10 cellular contexts compared by ENCODE assay signal in the genomic region with DNA sequence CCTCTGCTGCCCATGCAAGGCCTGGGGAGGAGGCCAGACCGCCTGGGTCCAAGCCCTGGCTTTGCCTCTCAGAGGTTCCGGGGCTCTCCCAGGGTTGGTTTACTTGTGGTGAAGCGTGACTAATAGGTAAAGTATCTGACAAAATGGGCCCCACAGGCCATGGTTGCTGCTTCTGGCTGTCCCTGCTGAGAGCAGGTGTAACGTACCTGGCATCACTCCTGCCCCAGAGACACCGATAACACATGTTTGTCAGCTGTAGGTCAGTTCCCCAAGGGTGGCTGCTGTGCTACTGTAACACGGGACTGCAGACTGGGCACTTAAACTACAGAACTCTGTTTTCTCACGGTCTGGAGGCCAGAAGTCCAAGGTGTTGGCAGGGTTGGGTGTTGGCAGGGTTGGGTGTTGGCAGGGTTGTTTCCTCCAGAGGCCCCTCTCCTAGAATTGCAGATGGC. TPM values are rescaled to one million over a fixed set of nuclear protein-coding genes. Genes with fewer than 3 reads are reported as not detected.
DNase-seq lines count a peak whose midpoint lies in the region; ATAC-seq and TF ChIP-seq lines count a peak whose summit lies in the region.
"Had no signal": no experiment of that assay in that cellular context is flagged by ENCODE, and none has a peak within 500 bp of the region (broad histone marks: within the 10 kb centered on the region; RNA-seq: fewer than 3 reads in every experiment).

No MANE protein-coding gene starts in this region.

- no peak overlapping the region for H2BK120ac ChIP-seq in IMR-90 (ENCODE audit: low read depth, low read length)
- no peak overlapping the region for H2BK120ac ChIP-seq in H9 (ENCODE audit: low read depth, low read length, poor library complexity, severe bottlenecking)

- no peak overlapping the region for H3K27ac Mint-ChIP-seq in activated naive CD4-positive, alpha-beta T cell treated with anti-CD3 and anti-CD28 coated beads, Interleukin-2, amount 10 ng/mL, durations not matched to agents 7 days and 5 days
- H3K27ac Mint-ChIP-seq in activated naive CD8-positive, alpha-beta T cell treated with anti-CD3 and anti-CD28 coated beads, Interleukin-2, amount 50 U/mL, for 24 hours = no peak overlapping the region
- no peak overlapping the region for H3K27ac Mint-ChIP-seq in activated CD4-positive, alpha-beta T cell treated with anti-CD3 and anti-CD28 coated beads, Interleukin-2, amount 10 ng/mL, durations not matched to agents 24 days and 14 days
- no peak overlapping the region; a peak in 1 of 7 replicates for H3K27ac Mint-ChIP-seq in H9
- H3K27ac Mint-ChIP-seq: activated CD8-positive, alpha-beta memory T cell treated with anti-CD3 and anti-CD28 coated beads, Interleukin-2, amount 10 ng/mL, durations not matched to agents 7 days and 5 days; dendritic cell treated with granulocyte-macrophage colony-stimulating factor and Interleukin-4, amounts not matched to agents 40 ng/mL and 50 ng/mL, for 4 days had no signal

- 73% methylated on average over 3 of the region's 7 CpGs; no CpG with 5 or more reads in 1 of the 2 experiments for WGBS in IMR-90 (ENCODE audit: extremely low coverage in 2 of 2, insufficient read length in 1 of 2), 2 experiments
- no CpG with 5 or more reads among the region's 7 CpGs for WGBS in H9 (ENCODE audit: extremely low coverage, insufficient read length, low lambda C conversion rate)

- H3K27me3 Mint-ChIP-seq in activated naive CD4-positive, alpha-beta T cell treated with anti-CD3 and anti-CD28 coated beads, Interleukin-2, amount 10 ng/mL, durations not matched to agents 7 days and 5 days = no peaks in the 10 kb centered on the region
- H3K27me3 Mint-ChIP-seq in activated naive CD8-positive, alpha-beta T cell treated with anti-CD3 and anti-CD28 coated beads, Interleukin-2, amount 50 U/mL, for 24 hours = no peaks in the 10 kb centered on the region
- no peaks in the 10 kb centered on the region for H3K27me3 Mint-ChIP-seq in activated CD4-positive, alpha-beta T cell treated with anti-CD3 and anti-CD28 coated beads, Interleukin-2, amount 10 ng/mL, durations not matched to agents 24 days and 14 days
- no peaks in the 10 kb centered on the region for H3K27me3 Mint-ChIP-seq in H9 (ENCODE audit: low read depth)
- H3K27me3 Mint-ChIP-seq: activated CD8-positive, alpha-beta memory T cell treated with anti-CD3 and anti-CD28 coated beads, Interleukin-2, amount 10 ng/mL, durations not matched to agents 7 days and 5 days; dendritic cell treated with granulocyte-macrophage colony-stimulating factor and Interleukin-4, amounts not matched to agents 40 ng/mL and 50 ng/mL, for 4 days had no signal

- H3K27ac ChIP-seq in IMR-90 (ENCODE audit: insufficient read depth, low read length) (no peak overlapping the region), lower lobe of right lung (no peak overlapping the region), H9 (ENCODE audit: insufficient read length, low read depth, low read length) (no peak overlapping the region)

- dilution Hi-C loops in IMR-90 (cut with HindIII; ENCODE audit: low sequenced_read_pairs, unreplicated experiment) = no loop called here

- POLR2A ChIA-PET in IMR-90 (lab: Charles Lee; ENCODE audit: unreplicated experiment) = no interaction called here

- H3T11ph ChIP-seq in H9 (ENCODE audit: low read length) = no peak overlapping the region

- H3K9me3 Mint-ChIP-seq in activated naive CD4-positive, alpha-beta T cell treated with anti-CD3 and anti-CD28 coated beads, Interleukin-2, amount 10 ng/mL, durations not matched to agents 7 days and 5 days = no peaks in the 10 kb centered on the region
- no peaks in the 10 kb centered on the region for H3K9me3 Mint-ChIP-seq in activated naive CD8-positive, alpha-beta T cell treated with anti-CD3 and anti-CD28 coated beads, Interleukin-2, amount 50 U/mL, for 24 hours
- H3K9me3 Mint-ChIP-seq in activated CD4-positive, alpha-beta T cell treated with anti-CD3 and anti-CD28 coated beads, Interleukin-2, amount 10 ng/mL, durations not matched to agents 24 days and 14 days = no peaks in the 10 kb centered on the region
- peaks cover 3% of the 10 kb centered on the region in 2 experiments; a peak in 3 of 5 replicates for H3K9me3 Mint-ChIP-seq in H9

- H4K91ac ChIP-seq in IMR-90 (ENCODE audit: insufficient read depth, low read depth, low read length) (no peak overlapping the region), H9 (ENCODE audit: insufficient read length, low read depth, low read length) (no peak overlapping the region)

- H3K9ac ChIP-seq in IMR-90 (ENCODE audit: low read depth, low read length) = no peak overlapping the region
- no peak overlapping the region for H3K9ac ChIP-seq in H9 (ENCODE audit: extremely low read depth, insufficient read length, low read length)

- no peak overlapping the region for H2BK20ac ChIP-seq in IMR-90 (ENCODE audit: low read depth, low read length)
- H2BK20ac ChIP-seq in H9 (ENCODE audit: low read depth, low read length, poor library complexity, severe bottlenecking) = no peak overlapping the region

- H4K8ac ChIP-seq in IMR-90 (ENCODE audit: low read depth in 2 of 2, low read length in 2 of 2) = no peak overlapping the region
- no peak overlapping the region for H4K8ac ChIP-seq in H9 (replicated peaks; ENCODE audit: insufficient read length, low read depth, low read length)

- H2AFZ ChIP-seq in IMR-90 (replicated peaks; ENCODE audit: low read length, poor library complexity) = peak overlapping the region; percentile 34
- H2AFZ ChIP-seq in H9 (ENCODE audit: low read length) = no peak overlapping the region

- peaks cover 10% of the 10 kb centered on the region; the same call in 1 of the 2 replicates for H3K9me1 ChIP-seq in IMR-90 (ENCODE audit: insufficient read depth, low read length)

- peaks cover 15% of the 10 kb centered on the region for H3K36me3 Mint-ChIP-seq in activated naive CD4-positive, alpha-beta T cell treated with anti-CD3 and anti-CD28 coated beads, Interleukin-2, amount 10 ng/mL, durations not matched to agents 7 days and 5 days
- peaks cover 19% of the 10 kb centered on the region for H3K36me3 Mint-ChIP-seq in activated naive CD8-positive, alpha-beta T cell treated with anti-CD3 and anti-CD28 coated beads, Interleukin-2, amount 50 U/mL, for 24 hours (ENCODE audit: low read depth)
- peaks cover 7% of the 10 kb centered on the region for H3K36me3 Mint-ChIP-seq in activated CD4-positive, alpha-beta T cell treated with anti-CD3 and anti-CD28 coated beads, Interleukin-2, amount 10 ng/mL, durations not matched to agents 24 days and 14 days (ENCODE audit: low read depth)
- no peaks in the 10 kb centered on the region for H3K36me3 Mint-ChIP-seq in H9 (ENCODE audit: insufficient read depth in 1 of 3, low read depth in 3 of 3)

- H3K79me1 ChIP-seq in IMR-90 (ENCODE audit: low read depth in 1 of 2, low read length in 2 of 2) (peaks cover 0 to 10% of the 10 kb centered on the region in 2 experiments; a peak in 1 of 4 replicates), H9 (ENCODE audit: insufficient read depth, low read depth, low read length, poor library complexity, severe bottlenecking) (no peaks in the 10 kb centered on the region)

- no peak overlapping the region for H4K5ac ChIP-seq in IMR-90 (ENCODE audit: low read depth, low read length)
- no peak overlapping the region for H4K5ac ChIP-seq in H9 (ENCODE audit: insufficient read length, low read depth, low read length)

- H3K4me2 ChIP-seq in IMR-90 (ENCODE audit: low read depth, low read length) = no peak overlapping the region
- no peak overlapping the region for H3K4me2 ChIP-seq in H9 (ENCODE audit: insufficient read depth, insufficient read length, low read length)

- H3K36me3 ChIP-seq in IMR-90 (ENCODE audit: control insufficient read depth, insufficient read depth, low read length) = no peaks in the 10 kb centered on the region
- no peaks in the 10 kb centered on the region for H3K36me3 ChIP-seq in lower lobe of right lung

- no peak overlapping the region for H2BK12ac ChIP-seq in H9 (ENCODE audit: insufficient read length, low read depth, low read length)

- H3K9me3 ChIP-seq in IMR-90 (ENCODE audit: control insufficient read depth, insufficient read depth, low read length) = no peaks in the 10 kb centered on the region
- H3K9me3 ChIP-seq in lower lobe of right lung = no peaks in the 10 kb centered on the region
- H3K9me3 ChIP-seq in H9 (ENCODE audit: control insufficient read depth, low read depth, low read length) = no peaks in the 10 kb centered on the region

- CTCF ChIA-PET in IMR-90 (lab: Yijun Ruan, JAX) = no interaction called here
- CTCF ChIA-PET in activated naive CD4-positive, alpha-beta T cell treated with anti-CD3 and anti-CD28 coated beads, Interleukin-2, amount 10 ng/mL, durations not matched to agents 7 days and 5 days (lab: Charles Lee) = interaction anchor here (0.9 kb wide), 1 partner anchor 21 kb away, joined by 3 read pairs; no protein-coding TSS in a partner anchor

- H3K14ac ChIP-seq in IMR-90 (replicated peaks; ENCODE audit: low read depth, low read length) (no peak overlapping the region), H9 (ENCODE audit: insufficient read depth, low read length) (no peak overlapping the region)

- H3K56ac ChIP-seq in IMR-90 (ENCODE audit: extremely low read depth, insufficient read depth, low read length) = no peak overlapping the region
- H3K56ac ChIP-seq in H9 (ENCODE audit: insufficient read length, low read depth, low read length) = no peak overlapping the region

- H3K4me1 ChIP-seq in IMR-90 (ENCODE audit: control insufficient read depth, insufficient read depth, low read length) = peaks cover 4% of the 10 kb centered on the region; the same call in 1 of the 2 replicates
- peaks cover 29% of the 10 kb centered on the region for H3K4me1 ChIP-seq in lower lobe of right lung
- no peaks in the 10 kb centered on the region for H3K4me1 ChIP-seq in H9 (ENCODE audit: insufficient read depth, low read length)

- ATAC-seq in IMR-90 (ENCODE audit: low read depth) = peak; percentile 74
- peak; percentile 5 to 38 for ATAC-seq in lower lobe of right lung
- no peak for ATAC-seq in activated naive CD8-positive, alpha-beta T cell treated with anti-CD3 and anti-CD28 coated beads, Interleukin-2, amount 50 U/mL, for 24 hours
- ATAC-seq: activated CD8-positive, alpha-beta memory T cell treated with anti-CD3 and anti-CD28 coated beads, Interleukin-2, amount 10 ng/mL, durations not matched to agents 7 days and 5 days had no signal

- H4K20me1 ChIP-seq in IMR-90 (ENCODE audit: insufficient read depth, low read length) = peaks cover 9% of the 10 kb centered on the region; the same call in 1 of the 2 replicates
- peaks cover 2% of the 10 kb centered on the region for H4K20me1 ChIP-seq in H9 (ENCODE audit: control insufficient read depth, insufficient read depth, insufficient read length)

- H3K27me3 ChIP-seq in IMR-90 (ENCODE audit: control insufficient read depth, insufficient read depth, low read length) (no peaks in the 10 kb centered on the region), lower lobe of right lung (ENCODE audit: low read depth) (no peaks in the 10 kb centered on the region), H9 (ENCODE audit: insufficient read depth, low read length) (no peaks in the 10 kb centered on the region)

- no peaks in the 10 kb centered on the region for H3K79me2 ChIP-seq in H9 (ENCODE audit: insufficient read depth, low read length)

- H3K23ac ChIP-seq in IMR-90 (ENCODE audit: low read depth, low read length) (no peak overlapping the region), H9 (ENCODE audit: insufficient read length, low read depth, low read length) (no peak overlapping the region)

- no peak overlapping the region for H2AK5ac ChIP-seq in IMR-90 (ENCODE audit: low read depth, low read length)
- H2AK5ac ChIP-seq in H9 (ENCODE audit: insufficient read length, low read length) = no peak overlapping the region

- in situ Hi-C loops in IMR-90 (cut with MboI; ENCODE audit: low sequenced_read_pairs) = no loop called here

- TF ChIP-seq CTCF in IMR-90 (conservative IDR thresholded peaks at IDR 0.05; ENCODE audit: low read depth, low read length) (no peak), lower lobe of right lung (IDR thresholded peaks at IDR 0.05) (no peak), H9 (conservative IDR thresholded peaks at IDR 0.05) (no peak)

- H2BK5ac ChIP-seq in IMR-90 (ENCODE audit: low read depth, low read length, poor library complexity, severe bottlenecking) (no peak overlapping the region), H9 (ENCODE audit: insufficient read length, low read length) (no peak overlapping the region)

- H3K4ac ChIP-seq in IMR-90 (ENCODE audit: low read depth, low read length) (no peak overlapping the region), H9 (ENCODE audit: low read depth, low read length) (no peak overlapping the region)

- TF ChIP-seq RAD21 in IMR-90 (IDR thresholded peaks at IDR 0.05; ENCODE audit: low read length) = no peak

- H3K4me3 ChIP-seq in IMR-90 (ENCODE audit: insufficient read depth, low read depth, low read length) (no peak overlapping the region), lower lobe of right lung (no peak overlapping the region)

- no peaks in the 10 kb centered on the region for H3K23me2 ChIP-seq in H9 (ENCODE audit: insufficient read length, low read depth, low read length, poor library complexity, severe bottlenecking)

- peak overlapping the region; percentile 48 for H2AK9ac ChIP-seq in IMR-90 (replicated peaks; ENCODE audit: low read depth, low read length, poor library complexity)

- TF ChIP-seq POLR2A in IMR-90 (IDR thresholded peaks at IDR 0.05; ENCODE audit: low read depth, low read length) = no peak

- H3K18ac ChIP-seq in IMR-90 (ENCODE audit: low read depth, low read length) (no peak overlapping the region), H9 (ENCODE audit: insufficient read length, low read depth, low read length) (no peak overlapping the region)

- BruUV-seq in IMR-90 (replicated peaks; lab: Mats Ljungman, UMichigan) = no TSS peak

- intact Hi-C loops in IMR-90 (cut with micrococcal nuclease) (no loop called here), lower lobe of right lung (cut with DNase I) (no loop called here)
- intact Hi-C loops in activated CD4-positive, alpha-beta T cell treated with anti-CD3 and anti-CD28 coated beads, Interleukin-2, amount 10 ng/mL, durations not matched to agents 24 days and 14 days (cut with micrococcal nuclease) = no loop called here

- peaks cover 5% of the 10 kb centered on the region for H3K4me1 Mint-ChIP-seq in activated naive CD4-positive, alpha-beta T cell treated with anti-CD3 and anti-CD28 coated beads, Interleukin-2, amount 10 ng/mL, durations not matched to agents 7 days and 5 days
- peaks cover 39% of the 10 kb centered on the region for H3K4me1 Mint-ChIP-seq in activated naive CD8-positive, alpha-beta T cell treated with anti-CD3 and anti-CD28 coated beads, Interleukin-2, amount 50 U/mL, for 24 hours
- H3K4me1 Mint-ChIP-seq in activated CD4-positive, alpha-beta T cell treated with anti-CD3 and anti-CD28 coated beads, Interleukin-2, amount 10 ng/mL, durations not matched to agents 24 days and 14 days = peaks cover 17% of the 10 kb centered on the region
- peaks cover 5 to 9% of the 10 kb centered on the region in 2 experiments for H3K4me1 Mint-ChIP-seq in H9

- H2BK15ac ChIP-seq in IMR-90 (ENCODE audit: low read depth, low read length) = no peak overlapping the region
- H2BK15ac ChIP-seq in H9 (ENCODE audit: low read depth, low read length) = no peak overlapping the region

- DNase-seq in DMS79 treated with DMSO at 0.1 percent for 48 hours (lab: John Stamatoyannopoulos, UW) = peak; percentile 65
- peak; percentile 68 for DNase-seq in IMR-90
- DNase-seq in SW480 (ENCODE audit: low spot score) = peak; percentile 88
- DNase-seq in lower lobe of right lung = no peak
- no peak for DNase-seq in activated naive CD4-positive, alpha-beta T cell treated with anti-CD3 and anti-CD28 coated beads, Interleukin-2, amount 10 ng/mL, durations not matched to agents 7 days and 5 days
- DNase-seq in activated naive CD8-positive, alpha-beta T cell treated with anti-CD3 and anti-CD28 coated beads, Interleukin-2, amount 50 U/mL, for 24 hours = no peak
- no peak for DNase-seq in activated CD4-positive, alpha-beta T cell treated with anti-CD3 and anti-CD28 coated beads, Interleukin-2, amount 10 ng/mL, durations not matched to agents 24 days and 14 days
- DNase-seq in H9 = no peak
- DNase-seq: activated CD8-positive, alpha-beta memory T cell treated with anti-CD3 and anti-CD28 coated beads, Interleukin-2, amount 10 ng/mL, durations not matched to agents 7 days and 5 days had no signal

- no peak overlapping the region for H3K4me3 Mint-ChIP-seq in activated naive CD4-positive, alpha-beta T cell treated with anti-CD3 and anti-CD28 coated beads, Interleukin-2, amount 10 ng/mL, durations not matched to agents 7 days and 5 days
- no peak overlapping the region for H3K4me3 Mint-ChIP-seq in activated naive CD8-positive, alpha-beta T cell treated with anti-CD3 and anti-CD28 coated beads, Interleukin-2, amount 50 U/mL, for 24 hours
- H3K4me3 Mint-ChIP-seq in activated CD4-positive, alpha-beta T cell treated with anti-CD3 and anti-CD28 coated beads, Interleukin-2, amount 10 ng/mL, durations not matched to agents 24 days and 14 days = no peak overlapping the region
- no peak overlapping the region for H3K4me3 Mint-ChIP-seq in H9
- H3K4me3 Mint-ChIP-seq: activated CD8-positive, alpha-beta memory T cell treated with anti-CD3 and anti-CD28 coated beads, Interleukin-2, amount 10 ng/mL, durations not matched to agents 7 days and 5 days; dendritic cell treated with granulocyte-macrophage colony-stimulating factor and Interleukin-4, amounts not matched to agents 40 ng/mL and 50 ng/mL, for 4 days had no signal

RNA-seq across cellular contexts. Expression of gene ODC1, which starts 34.1 kb away (rescaled TPM):
- 204 and 251 TPM in 2 replicates for total RNA-seq in IMR-90 (2012; rRNA removed)
- 103 and 117 TPM in 2 replicates for polyA plus RNA-seq in IMR-90 (2012; rRNA removed)
- polyA plus RNA-seq in IMR-90 (2012; cell fraction: cytosol; rRNA removed) = 55.7 and 87.1 TPM in 2 replicates
- polyA plus RNA-seq in IMR-90 (2012; cell fraction: nucleus; rRNA removed; ENCODE audit: low replicate concordance) = 43.7 and 137 TPM in 2 replicates
- total RNA-seq in lower lobe of right lung = 30.1 TPM
- total RNA-seq in activated CD4-positive, alpha-beta T cell treated with anti-CD3 and anti-CD28 coated beads, Interleukin-2, amount 10 ng/mL, durations not matched to agents 24 days and 14 days = 267 and 273 TPM in 2 replicates
- total RNA-seq in H9 (2021) = 46.5 and 48.3 TPM in 2 replicates

Comparison
In these comparisons a context has a peak if more than half of its experiments do, and no peak if none do; other contexts are left out.
1. DNase-seq: peak in DMS79 treated with DMSO at 0.1 percent for 48 hours (single experiment), IMR-90 (single experiment) and SW480 (single experiment); none in lower lobe of right lung (single experiment), activated naive CD4-positive, alpha-beta T cell treated with anti-CD3 and anti-CD28 coated beads, Interleukin-2, amount 10 ng/mL, durations not matched to agents 7 days and 5 days (single experiment), activated naive CD8-positive, alpha-beta T cell treated with anti-CD3 and anti-CD28 coated beads, Interleukin-2, amount 50 U/mL, for 24 hours (single experiment), activated CD4-positive, alpha-beta T cell treated with anti-CD3 and anti-CD28 coated beads, Interleukin-2, amount 10 ng/mL, durations not matched to agents 24 days and 14 days (single experiment) and H9 (single experiment).